17 cellular contexts compared by ENCODE assay signal in genomic region chr5:151024440-151024839, GRCh38. TPM values are rescaled to one million over a fixed set of nuclear protein-coding genes. Genes with fewer than 3 reads are reported as not detected.
DNase-seq lines count a peak whose midpoint lies in the region; ATAC-seq and TF ChIP-seq lines count a peak whose summit lies in the region.
"Had no signal": no experiment of that assay in that cellular context is flagged by ENCODE, and none has a peak within 500 bp of the region (broad histone marks: within the 10 kb centered on the region; RNA-seq: fewer than 3 reads in every experiment).

No MANE protein-coding gene starts in this region.

- no peak for ATAC-seq in activated T-cell treated with anti-CD3 and anti-CD28 coated beads, Interleukin-2, amount 50 U/mL, for 72 hours (replicated peaks in 1 of 2)
- ATAC-seq in upper lobe of left lung (ENCODE audit: low FRiP score in 2 of 2) (no peak), GM21528 (IDR thresholded peaks at IDR 0.05; ENCODE audit: low FRiP score, unreplicated experiment) (no peak)

- 67 to 68% methylated on average over 2 to 3 of the region's 3 CpGs for WGBS in upper lobe of left lung, 2 donors

- peaks cover 5% of the 10 kb centered on the region for H3K27me3 Mint-ChIP-seq in activated T-cell treated with anti-CD3 and anti-CD28 coated beads, Interleukin-2, amount 50 U/mL, for 72 hours (ENCODE audit: low read depth)
- peaks cover 7% of the 10 kb centered on the region for H3K27me3 Mint-ChIP-seq in endothelial cell (ENCODE audit: unreplicated experiment)

- no peak overlapping the region for H3K4me3 ChIP-seq in neutrophil (ENCODE audit: low read depth in 1 of 2, low read length in 1 of 2)
- peak overlapping the region; percentile 15 to 88 (median 75) for H3K4me3 ChIP-seq in upper lobe of left lung
- no peak overlapping the region for H3K4me3 ChIP-seq in HAP-1
- H3K4me3 ChIP-seq: GM23248, mucosa of descending colon had no signal

- TF ChIP-seq EP300 in upper lobe of left lung (IDR thresholded peaks at IDR 0.05), result no peak

- peak in 2 of 4 donors; percentile 17 to 45 for TF ChIP-seq POLR2A in upper lobe of left lung (IDR thresholded peaks at IDR 0.05)

- H3K9me3 ChIP-seq in neutrophil (no peaks in the 10 kb centered on the region), upper lobe of left lung (no peaks in the 10 kb centered on the region), HAP-1 (no peaks in the 10 kb centered on the region)
- H3K9me3 ChIP-seq: mucosa of descending colon, SK-N-SH had no signal

- DNase-seq in activated T-cell treated with anti-CD3 and anti-CD28 coated beads, Interleukin-2, amount 50 U/mL, for 72 hours, result no peak
- no peak for DNase-seq in activated T-cell treated with anti-CD3 and anti-CD28 coated beads, Interleukin-2, amount 50 U/mL, for 48 hours
- no peak for DNase-seq in endothelial cell (ENCODE audit: low spot score)
- DNase-seq in upper lobe of left lung, result peak in 1 of 2 donors; percentile 19
- no peak for DNase-seq in stimulated activated CD4-positive, alpha-beta T cell treated with anti-CD3 and anti-CD28 coated beads, Interleukin-2, amount 100 ng/mL, for 48 hours
- no peak for DNase-seq in HAP-1 (ENCODE audit: low spot score in 2 of 2)
- DNase-seq: activated naive CD8-positive, alpha-beta T cell treated with anti-CD3 and anti-CD28 coated beads for 36 hours; IMR-90; NCI-H1092; SK-N-SH; stimulated activated CD4-positive, alpha-beta T cell treated with anti-CD3 and anti-CD28 coated beads, Interleukin-2, amount 100 ng/mL, for 24 hours; WERI-Rb-1 had no signal

- in situ Hi-C loops in HAP-1 (cut with MboI; ENCODE audit: low sequenced_read_pairs), result no loop called here

- H3K27ac ChIP-seq in neutrophil, result peak overlapping the region; percentile 58
- peak overlapping the region; percentile 88 to 98 (median 96) for H3K27ac ChIP-seq in upper lobe of left lung
- H3K27ac ChIP-seq: GM23248, WERI-Rb-1 had no signal

- peaks cover 18% of the 10 kb centered on the region for H3K4me1 Mint-ChIP-seq in activated T-cell treated with anti-CD3 and anti-CD28 coated beads, Interleukin-2, amount 50 U/mL, for 72 hours (ENCODE audit: low read depth)
- peaks cover 4% of the 10 kb centered on the region for H3K4me1 Mint-ChIP-seq in endothelial cell (ENCODE audit: unreplicated experiment)

- no peak for TF ChIP-seq CTCF in endothelial cell (IDR thresholded peaks at IDR 0.05; ENCODE audit: unreplicated experiment)
- TF ChIP-seq CTCF in neutrophil (IDR thresholded peaks at IDR 0.05), result no peak
- no peak for TF ChIP-seq CTCF in upper lobe of left lung (IDR thresholded peaks at IDR 0.05)

- H3K4me1 ChIP-seq in neutrophil (ENCODE audit: control insufficient read depth in 1 of 2, insufficient read depth in 1 of 2, low read depth in 1 of 2, low read length in 1 of 2) (peaks cover 36 to 42% of the 10 kb centered on the region in 2 experiments), upper lobe of left lung (peaks cover 54 to 88% (median 63%) of the 10 kb centered on the region in 4 donors), HAP-1 (peaks cover 7% of the 10 kb centered on the region)

- H3K27me3 ChIP-seq in neutrophil, result no peaks in the 10 kb centered on the region
- H3K27me3 ChIP-seq in upper lobe of left lung, result no peaks in the 10 kb centered on the region
- no peaks in the 10 kb centered on the region for H3K27me3 ChIP-seq in HAP-1 (ENCODE audit: low read depth)

- no peak overlapping the region for H3K4me3 Mint-ChIP-seq in activated T-cell treated with anti-CD3 and anti-CD28 coated beads, Interleukin-2, amount 50 U/mL, for 72 hours
- H3K4me3 Mint-ChIP-seq in endothelial cell (ENCODE audit: unreplicated experiment), result peak overlapping the region; percentile 2
- H3K4me3 Mint-ChIP-seq: activated naive CD8-positive, alpha-beta T cell treated with anti-CD3 and anti-CD28 coated beads for 36 hours had no signal

- peak overlapping the region; percentile 11 for H3K27ac Mint-ChIP-seq in activated T-cell treated with anti-CD3 and anti-CD28 coated beads, Interleukin-2, amount 50 U/mL, for 72 hours
- H3K27ac Mint-ChIP-seq in endothelial cell (ENCODE audit: unreplicated experiment), result no peak overlapping the region
- H3K27ac Mint-ChIP-seq: activated naive CD8-positive, alpha-beta T cell treated with anti-CD3 and anti-CD28 coated beads for 36 hours had no signal

- no peaks in the 10 kb centered on the region for H3K9me3 Mint-ChIP-seq in activated T-cell treated with anti-CD3 and anti-CD28 coated beads, Interleukin-2, amount 50 U/mL, for 72 hours
- H3K9me3 Mint-ChIP-seq in endothelial cell (ENCODE audit: unreplicated experiment), result no peaks in the 10 kb centered on the region
- H3K9me3 Mint-ChIP-seq: activated naive CD8-positive, alpha-beta T cell treated with anti-CD3 and anti-CD28 coated beads for 36 hours had no signal

- H3K36me3 ChIP-seq in neutrophil, result peaks cover 59% of the 10 kb centered on the region
- H3K36me3 ChIP-seq in upper lobe of left lung, result peaks cover 26 to 71% (median 39%) of the 10 kb centered on the region in 4 donors
- no peaks in the 10 kb centered on the region; the same call in none of the 2 replicates for H3K36me3 ChIP-seq in HAP-1 (replicated peaks)

- H3K36me3 Mint-ChIP-seq in activated T-cell treated with anti-CD3 and anti-CD28 coated beads, Interleukin-2, amount 50 U/mL, for 72 hours (ENCODE audit: insufficient read depth in 2 of 2), result peaks cover 4 to 9% of the 10 kb centered on the region in 2 donors
- peaks cover 15% of the 10 kb centered on the region for H3K36me3 Mint-ChIP-seq in endothelial cell (ENCODE audit: low read depth, unreplicated experiment)

RNA-seq across cellular contexts. Expression of gene GPX3, which starts 4.0 kb away (rescaled TPM):
- total RNA-seq in activated T-cell treated with anti-CD3 and anti-CD28 coated beads, Interleukin-2, amount 50 U/mL, for 72 hours, result not detected
- 32.5 TPM for total RNA-seq in endothelial cell (ENCODE audit: unreplicated experiment)
- total RNA-seq in upper lobe of left lung, result 1,000 to 10,000 TPM in 4 of 6 donors, 100 to 1,000 TPM in 2; 876 to 1,536 (median 1,027) TPM
- total RNA-seq: A172; activated naive CD8-positive, alpha-beta T cell treated with anti-CD3 and anti-CD28 coated beads for 36 hours had no signal

RNA-seq across cellular contexts. Expression of gene TNIP1, which starts 56.4 kb away (rescaled TPM):
- total RNA-seq in activated T-cell treated with anti-CD3 and anti-CD28 coated beads, Interleukin-2, amount 50 U/mL, for 72 hours, result 100 to 1,000 TPM; 358 to 420 TPM
- total RNA-seq in endothelial cell (ENCODE audit: unreplicated experiment) (76.0 TPM), upper lobe of left lung (100 to 1,000 TPM; 109 to 166 (median 130) TPM)

Comparison
In these comparisons a context has a peak if more than half of its experiments do, and no peak if none do; other contexts are left out.
1. H3K4me3 ChIP-seq: peak in upper lobe of left lung (4 of 4); none in neutrophil (0 of 2) and HAP-1 (single experiment).
2. RNA of gene GPX3, which starts 4.0 kb away (total RNA-seq): 876 to 1,536 TPM in upper lobe of left lung and 32.5 TPM in endothelial cell (single experiment); not detected in activated T-cell treated with anti-CD3 and anti-CD28 coated beads, Interleukin-2, amount 50 U/mL, for 72 hours; every median in the first group is over 10 times any median in the second.